In the genomic region with DNA sequence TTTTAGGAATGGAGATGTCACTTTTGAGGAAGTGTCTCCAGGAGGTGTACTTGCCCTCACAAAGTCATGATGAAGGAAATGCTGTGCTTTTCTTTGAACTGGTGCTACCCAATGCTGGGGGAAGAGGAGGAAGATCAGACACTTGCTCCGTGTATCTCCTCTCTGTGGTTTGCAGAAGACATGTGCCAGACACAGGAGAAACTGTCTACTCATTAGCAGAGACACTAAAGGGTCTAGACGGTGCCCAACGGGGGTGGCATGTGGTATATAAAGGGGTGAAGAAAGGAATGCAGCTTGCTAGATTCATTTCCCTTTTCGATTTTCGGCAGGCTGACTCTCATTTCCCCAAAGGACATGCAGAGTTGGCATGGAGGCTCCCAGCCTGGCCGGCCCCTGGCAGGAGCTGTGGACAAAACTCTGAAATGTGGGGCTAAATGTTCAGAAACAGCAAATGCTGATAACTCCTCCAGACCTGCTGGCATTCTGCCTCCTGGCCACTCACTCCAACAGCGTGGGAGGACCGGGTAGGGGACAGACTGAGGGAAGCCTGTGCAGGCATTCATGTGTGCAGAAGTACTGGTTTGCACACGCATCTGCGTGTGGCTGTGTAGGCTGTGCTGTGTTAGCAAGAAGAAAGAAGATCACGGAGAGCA, we compare ENCODE assay signal across 8 cellular contexts. TPM values are rescaled to one million over a fixed set of nuclear protein-coding genes. Genes with fewer than 3 reads are reported as not detected.
DNase-seq lines count a peak whose midpoint lies in the region; ATAC-seq, FAIRE-seq and TF ChIP-seq lines count a peak whose summit lies in the region.

No MANE protein-coding gene starts in this region.

- no peak for FAIRE-seq in urothelium cell line (lab: Jason Lieb, UNC)

- no peaks in the 10 kb centered on the region for H3K36me3 Mint-ChIP-seq in activated T-cell treated with anti-CD3 and anti-CD28 coated beads, Interleukin-2, amount 50 U/mL, for 72 hours (ENCODE audit: insufficient read depth in 2 of 2)

- H3K4me3 Mint-ChIP-seq in activated T-cell treated with anti-CD3 and anti-CD28 coated beads, Interleukin-2, amount 50 U/mL, for 72 hours = no peak overlapping the region

- ATAC-seq in GM21360 (IDR thresholded peaks at IDR 0.05; ENCODE audit: unreplicated experiment) = peak; percentile 76
- ATAC-seq in activated T-cell treated with anti-CD3 and anti-CD28 coated beads, Interleukin-2, amount 50 U/mL, for 72 hours (replicated peaks in 1 of 2) = no peak

- TF ChIP-seq CTCF in epithelial cell of esophagus (IDR thresholded peaks at IDR 0.05; ENCODE audit: insufficient read depth, low read depth, low read length, missing control alignments) = no peak

- H3K4me3 ChIP-seq in epithelial cell of esophagus (ENCODE audit: low read length) = no peak overlapping the region

- H3K9me3 Mint-ChIP-seq in activated T-cell treated with anti-CD3 and anti-CD28 coated beads, Interleukin-2, amount 50 U/mL, for 72 hours = no peaks in the 10 kb centered on the region

- peaks cover 6% of the 10 kb centered on the region for H3K27me3 Mint-ChIP-seq in activated T-cell treated with anti-CD3 and anti-CD28 coated beads, Interleukin-2, amount 50 U/mL, for 72 hours (ENCODE audit: low read depth)

- intact Hi-C loops in posterior cingulate gyrus (cut with DNase I) = no loop called here

- DNase-seq in LHCN-M2 (ENCODE audit: low read depth) = peak; percentile 41
- peak; percentile 14 for DNase-seq in epithelial cell of esophagus (ENCODE audit: low read depth)
- peak; percentile 29 to 92 (median 60) for DNase-seq in posterior cingulate gyrus
- DNase-seq in urothelium cell line (ENCODE audit: low spot score) = no peak
- no peak for DNase-seq in activated effector memory CD4-positive, alpha-beta T cell treated with anti-CD3 and anti-CD28 coated beads, Interleukin-2, amount 50 U/mL, for 16 hours
- no peak for DNase-seq in H4 (ENCODE audit: low spot score)
- no peak for DNase-seq in activated T-cell treated with anti-CD3 and anti-CD28 coated beads, Interleukin-2, amount 50 U/mL, for 72 hours

- no peak overlapping the region for H3K27ac Mint-ChIP-seq in activated T-cell treated with anti-CD3 and anti-CD28 coated beads, Interleukin-2, amount 50 U/mL, for 72 hours

- no peaks in the 10 kb centered on the region for H3K4me1 Mint-ChIP-seq in activated T-cell treated with anti-CD3 and anti-CD28 coated beads, Interleukin-2, amount 50 U/mL, for 72 hours (ENCODE audit: low read depth)

RNA-seq across cellular contexts. Expression of gene QKI, which starts 59.6 kb away (rescaled TPM):
- 84.7 and 122 TPM in 2 replicates for total RNA-seq in LHCN-M2 (2014; rRNA removed)
- polyA plus RNA-seq in LHCN-M2 (2012) = 46.2 TPM
- total RNA-seq in H4 (2014; rRNA removed; shearing (Covaris generic)) = 33.6 and 59.4 TPM in 2 replicates
- total RNA-seq in activated T-cell treated with anti-CD3 and anti-CD28 coated beads, Interleukin-2, amount 50 U/mL, for 72 hours = 10 to 100 TPM; 62.0 to 64.2 TPM

Comparison
In these comparisons a context has a peak if more than half of its experiments do, and no peak if none do; other contexts are left out.
1. DNase-seq: peak in LHCN-M2 (single experiment), epithelial cell of esophagus (single experiment) and posterior cingulate gyrus (10 of 10); none in urothelium cell line (single experiment), activated effector memory CD4-positive, alpha-beta T cell treated with anti-CD3 and anti-CD28 coated beads, Interleukin-2, amount 50 U/mL, for 16 hours (single experiment), H4 (single experiment) and activated T-cell treated with anti-CD3 and anti-CD28 coated beads, Interleukin-2, amount 50 U/mL, for 72 hours (0 of 2).